ENCODE assay signal across 12 cellular contexts in the genomic region with DNA sequence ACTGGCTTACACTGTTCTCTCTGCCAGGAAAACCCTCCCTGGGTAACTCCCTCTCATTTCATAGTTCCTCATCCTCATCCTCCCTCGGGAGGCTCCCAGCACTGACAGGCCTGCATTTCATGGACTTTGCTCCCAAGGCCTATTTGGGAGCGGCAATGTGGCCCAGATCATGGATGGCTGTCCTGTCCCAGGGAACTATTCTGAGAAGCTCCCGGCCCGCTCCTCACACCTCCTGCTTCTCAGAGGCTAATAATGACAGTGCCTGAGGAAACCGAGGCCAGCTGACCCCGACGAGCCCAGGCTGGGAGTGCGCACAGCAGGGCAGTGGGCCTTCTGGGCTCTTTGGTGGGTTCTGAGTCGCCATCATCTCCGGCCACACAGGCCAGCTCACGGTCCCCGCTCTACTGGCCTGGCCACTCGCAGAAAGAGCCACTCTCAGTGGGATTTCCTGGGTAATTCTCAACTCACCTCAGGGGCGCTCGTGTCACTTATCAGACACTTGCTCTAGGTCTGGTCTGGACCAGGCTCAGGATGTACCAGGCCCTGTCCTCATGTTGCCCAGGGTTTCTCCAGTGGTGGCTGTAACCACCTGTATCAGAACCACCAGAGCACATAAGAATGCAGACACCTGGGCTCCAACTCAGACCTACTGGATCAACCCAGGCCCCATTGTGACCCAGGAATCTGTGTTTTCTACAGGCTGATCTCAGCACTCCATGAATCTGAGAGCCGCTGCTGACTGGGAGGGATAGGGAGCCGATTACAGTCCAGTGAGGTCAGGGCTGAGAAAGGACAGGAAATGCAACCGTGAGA. TPM values are rescaled to one million over a fixed set of nuclear protein-coding genes. Genes with fewer than 3 reads are reported as not detected.
DNase-seq lines count a peak whose midpoint lies in the region; ATAC-seq, FAIRE-seq and TF ChIP-seq lines count a peak whose summit lies in the region.
"Had no signal": no experiment of that assay in that cellular context is flagged by ENCODE, and none has a peak within 500 bp of the region (broad histone marks: within the 10 kb centered on the region; RNA-seq: fewer than 3 reads in every experiment).

No MANE protein-coding gene starts in this region.

- TF ChIP-seq CTCF in WTC11 (IDR thresholded peaks at IDR 0.05) = no peak
- TF ChIP-seq CTCF in HepG2 (CRISPR knock-in tag; IDR thresholded peaks at IDR 0.05) = no peak
- TF ChIP-seq CTCF in GM13976 (IDR thresholded peaks at IDR 0.05; ENCODE audit: borderline replicate concordance, control extremely low read depth, extremely low read depth, insufficient read depth, missing control alignments) = no peak
- TF ChIP-seq CTCF in GM13977 (IDR thresholded peaks at IDR 0.05; ENCODE audit: extremely low read depth, insufficient read depth, missing control alignments) = no peak

- H3K36me3 ChIP-seq in HepG2 (replicated peaks in 1 of 2; ENCODE audit: control insufficient read depth in 1 of 2, insufficient read depth in 2 of 2, low read length in 2 of 2) = peaks cover 2 to 3% of the 10 kb centered on the region in 2 experiments; a peak in 3 of 5 replicates

- peaks cover 24% of the 10 kb centered on the region for H3K4me1 Mint-ChIP-seq in activated T-cell treated with anti-CD3 and anti-CD28 coated beads, Interleukin-2, amount 50 U/mL, for 4 hours (ENCODE audit: low read depth)
- peaks cover 8% of the 10 kb centered on the region for H3K4me1 Mint-ChIP-seq in WTC11
- peaks cover 30% of the 10 kb centered on the region for H3K4me1 Mint-ChIP-seq in stimulated activated effector memory CD8-positive, alpha-beta T cell treated with anti-CD3 and anti-CD28 coated beads, Interleukin-12 subunit alpha, Interleukin-12 subunit beta, amount 100 ng/mL, for 72 hours

- H3K27me3 ChIP-seq in HepG2 (ENCODE audit: control insufficient read depth in 1 of 2, insufficient read depth in 2 of 2, low read length in 2 of 2) = no peaks in the 10 kb centered on the region

- peak overlapping the region; percentile 29 to 89 (median 30); a peak in 5 of 6 replicates for H3K4me3 ChIP-seq in HepG2 (replicated peaks in 1 of 3; ENCODE audit: insufficient read depth in 1 of 3, low read depth in 2 of 3, low read length in 3 of 3)

- no peaks in the 10 kb centered on the region for H3K27me3 Mint-ChIP-seq in activated T-cell treated with anti-CD3 and anti-CD28 coated beads, Interleukin-2, amount 50 U/mL, for 4 hours (ENCODE audit: low read depth)
- H3K27me3 Mint-ChIP-seq in WTC11 (ENCODE audit: low read depth) = no peaks in the 10 kb centered on the region

- H3K4me1 ChIP-seq in HepG2 (ENCODE audit: insufficient read depth, low read length) = peaks cover 80% of the 10 kb centered on the region

- H3K4me3 Mint-ChIP-seq in activated T-cell treated with anti-CD3 and anti-CD28 coated beads, Interleukin-2, amount 50 U/mL, for 4 hours = peak overlapping the region; percentile 48
- H3K4me3 Mint-ChIP-seq in WTC11 = peak overlapping the region; percentile 92
- H3K4me3 Mint-ChIP-seq in stimulated activated effector memory CD8-positive, alpha-beta T cell treated with anti-CD3 and anti-CD28 coated beads, Interleukin-12 subunit alpha, Interleukin-12 subunit beta, amount 100 ng/mL, for 72 hours = peak overlapping the region; percentile 86

- no peak for DNase-seq in activated T-cell treated with anti-CD3 and anti-CD28 coated beads, Interleukin-2, amount 50 U/mL, for 4 hours
- DNase-seq in activated T-cell treated with anti-CD3 and anti-CD28 coated beads for 4 hours (no peak), WTC11 (ENCODE audit: low spot score) (no peak), HepG2 (ENCODE audit: low spot score) (peak; percentile 41), GM13976 (ENCODE audit: low spot score) (no peak), GM13977 (ENCODE audit: low spot score) (no peak), ACHN (no peak)
- no peak for DNase-seq in stimulated activated effector memory CD8-positive, alpha-beta T cell treated with anti-CD3 and anti-CD28 coated beads, Interleukin-12 subunit alpha, Interleukin-12 subunit beta, amount 100 ng/mL, for 72 hours (ENCODE audit: low spot score in 2 of 2)
- DNase-seq: caudate nucleus, left ventricle myocardium superior, NCI-H1417, NCI-H524 treated with DMSO at 0.1 percent for 48 hours had no signal

- H3K9me3 ChIP-seq in HepG2 (ENCODE audit: low read length) = no peaks in the 10 kb centered on the region

- H3K9me3 Mint-ChIP-seq in activated T-cell treated with anti-CD3 and anti-CD28 coated beads, Interleukin-2, amount 50 U/mL, for 4 hours = no peaks in the 10 kb centered on the region
- no peaks in the 10 kb centered on the region for H3K9me3 Mint-ChIP-seq in WTC11
- no peaks in the 10 kb centered on the region for H3K9me3 Mint-ChIP-seq in stimulated activated effector memory CD8-positive, alpha-beta T cell treated with anti-CD3 and anti-CD28 coated beads, Interleukin-12 subunit alpha, Interleukin-12 subunit beta, amount 100 ng/mL, for 72 hours

- no peak overlapping the region for H2AFZ ChIP-seq in HepG2 (ENCODE audit: low read length)

- intact Hi-C loops in HepG2 (cut with micrococcal nuclease; ENCODE audit: unreplicated experiment) = no loop called here

- no peak for TF ChIP-seq POLR2A in HepG2 (IDR thresholded peaks at IDR 0.05; ENCODE audit: insufficient read depth in 1 of 2, low read depth in 2 of 2, low read length in 2 of 2)

- no peak for TF ChIP-seq RAD21 in HepG2 (CRISPR knock-in tag; IDR thresholded peaks at IDR 0.05)

- TF ChIP-seq EP300 in HepG2 (IDR thresholded peaks at IDR 0.05; ENCODE audit: low read depth in 2 of 2, low read length in 2 of 2) (no peak), HepG2 (CRISPR knock-in tag; IDR thresholded peaks at IDR 0.05; ENCODE audit: borderline replicate concordance) (no peak)

- CTCF ChIA-PET in WTC11 (lab: Charles Lee) (interaction anchor here (0.7 kb wide), 1 partner anchor 53 kb away, joined by 3 read pairs; no protein-coding TSS in a partner anchor), HepG2 (lab: Yijun Ruan, JAX; ENCODE audit: low intra/inter-chr PET ratio, low total read pairs) (no interaction called here)

- POLR2A ChIA-PET in WTC11 (lab: Charles Lee) = no interaction called here
- POLR2A ChIA-PET in HepG2 (lab: Yijun Ruan, JAX) = no interaction called here

- peak overlapping the region; percentile 49 for H3K9ac ChIP-seq in HepG2 (ENCODE audit: insufficient read depth, low read depth, low read length)

- no peak for ATAC-seq in activated T-cell treated with anti-CD3 and anti-CD28 coated beads, Interleukin-2, amount 50 U/mL, for 4 hours
- ATAC-seq in WTC11 (no peak), HepG2 (no peak)
- no peak for ATAC-seq in stimulated activated effector memory CD8-positive, alpha-beta T cell treated with anti-CD3 and anti-CD28 coated beads, Interleukin-12 subunit alpha, Interleukin-12 subunit beta, amount 100 ng/mL, for 72 hours
- ATAC-seq: left ventricle myocardium superior had no signal

- WGBS in HepG2 (ENCODE audit: low lambda C conversion rate) = 37% methylated on average over 9 of the region's 18 CpGs

- H3K36me3 Mint-ChIP-seq in activated T-cell treated with anti-CD3 and anti-CD28 coated beads, Interleukin-2, amount 50 U/mL, for 4 hours (ENCODE audit: insufficient read depth) = no peaks in the 10 kb centered on the region
- no peaks in the 10 kb centered on the region for H3K36me3 Mint-ChIP-seq in WTC11
- peaks cover 24% of the 10 kb centered on the region for H3K36me3 Mint-ChIP-seq in stimulated activated effector memory CD8-positive, alpha-beta T cell treated with anti-CD3 and anti-CD28 coated beads, Interleukin-12 subunit alpha, Interleukin-12 subunit beta, amount 100 ng/mL, for 72 hours

- H3K27ac ChIP-seq in HepG2 (ENCODE audit: extremely low read length, insufficient read depth, low read length) = peak overlapping the region; percentile 42

- no peaks in the 10 kb centered on the region for H4K20me1 ChIP-seq in HepG2 (ENCODE audit: insufficient read depth, low read length)

- peaks cover 37% of the 10 kb centered on the region for H3K79me2 ChIP-seq in HepG2 (ENCODE audit: insufficient read depth, low read length)

- H3K4me2 ChIP-seq in HepG2 (ENCODE audit: low read depth, low read length) = peak overlapping the region; percentile 98

- peak overlapping the region; percentile 56; the same call in 1 of the 2 replicates for H3K27ac Mint-ChIP-seq in WTC11
- H3K27ac Mint-ChIP-seq in stimulated activated effector memory CD8-positive, alpha-beta T cell treated with anti-CD3 and anti-CD28 coated beads, Interleukin-12 subunit alpha, Interleukin-12 subunit beta, amount 100 ng/mL, for 72 hours = no peak overlapping the region

- in situ Hi-C loops in HepG2 (cut with HindIII; ENCODE audit: extremely low pct_ligation_motif_present, low pct_unique_long_range_greater_than_20kb) (no loop called here), GM13976 (cut with MboI; ENCODE audit: low sequenced_read_pairs, unreplicated experiment) (no loop called here), GM13977 (cut with MboI; ENCODE audit: low pct_unique_long_range_greater_than_20kb, low sequenced_read_pairs, unreplicated experiment) (no loop called here), ACHN (cut with HindIII; ENCODE audit: low pct_ligation_motif_present, low pct_unique_long_range_greater_than_20kb, low sequenced_read_pairs) (no loop called here)

- no TSS peak for BruUV-seq in HepG2 (replicated peaks; lab: Mats Ljungman, UMichigan)

- FAIRE-seq in HepG2 (lab: Jason Lieb, UNC) = no peak

RNA-seq across cellular contexts. Expression of gene DOLPP1, which starts 2.0 kb away (rescaled TPM):
- 10 to 100 TPM; 27.5 to 30.5 (median 30.3) TPM for total RNA-seq in activated T-cell treated with anti-CD3 and anti-CD28 coated beads, Interleukin-2, amount 50 U/mL, for 4 hours
- total RNA-seq in WTC11 (2021) (30.4 to 35.6 TPM (median 32.7 TPM) in 3 replicates), HepG2 (2016; rRNA removed; fragmentation: Illumina TruSeq; extraction: Trizol) (15.1 and 34.1 TPM in 2 replicates)
- 4.4 and 4.8 TPM in 2 replicates for total RNA-seq in HepG2 (2016; cell fraction: cytosol; rRNA removed; fragmentation: Illumina TruSeq; extraction: Trizol; ENCODE audit: low read depth)
- total RNA-seq in HepG2 (2016; cell fraction: insoluble cytoplasmic fraction; rRNA removed; fragmentation: Illumina TruSeq; extraction: Trizol) = 14.3 and 33.9 TPM in 2 replicates
- total RNA-seq in HepG2 (2016; cell fraction: membrane; rRNA removed; fragmentation: Illumina TruSeq; extraction: Trizol) = 11.5 and 12.2 TPM in 2 replicates
- 27.9 and 34.5 TPM in 2 replicates for total RNA-seq in HepG2 (2016; cell fraction: nucleus; rRNA removed; fragmentation: Illumina TruSeq; extraction: Trizol)
- 20.9 and 21.0 TPM in 2 replicates for polyA plus RNA-seq in HepG2 (2011; rRNA removed)
- 18.4 and 24.7 TPM in 2 replicates for polyA plus RNA-seq in HepG2 (2011; cell fraction: cytosol; rRNA removed)
- polyA plus RNA-seq in HepG2 (2011; cell fraction: nucleus; rRNA removed) = 17.8 and 22.4 TPM in 2 replicates
- 7.5 and 9.0 TPM in 2 replicates for polyA plus RNA-seq in HepG2 (2012)
- 3.5 and 3.7 TPM in 2 replicates for polyA plus RNA-seq in HepG2 (2016; cell fraction: cytosol; fragmentation: Illumina TruSeq; extraction: Trizol; ENCODE audit: low read depth)
- polyA plus RNA-seq in HepG2 (2016; cell fraction: insoluble cytoplasmic fraction; fragmentation: Illumina TruSeq; extraction: Trizol; ENCODE audit: low read depth) = 15.8 and 16.0 TPM in 2 replicates
- polyA plus RNA-seq in HepG2 (2016; cell fraction: membrane; fragmentation: Illumina TruSeq; extraction: Trizol; ENCODE audit: low read depth) = 6.2 and 7.2 TPM in 2 replicates
- 48.2 and 51.4 TPM in 2 replicates for polyA plus RNA-seq in HepG2 (2016; cell fraction: nucleus; fragmentation: Illumina TruSeq; extraction: Trizol; ENCODE audit: insufficient read depth, low read depth)
- 31.9 and 42.4 TPM in 2 replicates for polyA minus RNA-seq in HepG2 (2011; rRNA and poly(A)+ RNA removed; ENCODE audit: low replicate concordance)
- polyA minus RNA-seq in HepG2 (2011; cell fraction: cytosol; rRNA and poly(A)+ RNA removed) = 9.3 and 12.5 TPM in 2 replicates
- 4.4 and 6.6 TPM in 2 replicates for polyA minus RNA-seq in HepG2 (2011; cell fraction: nucleus; rRNA and poly(A)+ RNA removed)

RNA-seq across cellular contexts. Expression of gene CRAT, which starts 31.7 kb away (rescaled TPM):
- total RNA-seq in activated T-cell treated with anti-CD3 and anti-CD28 coated beads, Interleukin-2, amount 50 U/mL, for 4 hours = 1 to 10 TPM; 3.4 to 5.2 (median 5.2) TPM
- total RNA-seq in WTC11 (2021) = 17.2 to 19.1 TPM (median 17.5 TPM) in 3 replicates
- total RNA-seq in HepG2 (2016; rRNA removed; fragmentation: Illumina TruSeq; extraction: Trizol) = 26.6 and 29.3 TPM in 2 replicates
- 13.7 and 20.3 TPM in 2 replicates for total RNA-seq in HepG2 (2016; cell fraction: cytosol; rRNA removed; fragmentation: Illumina TruSeq; extraction: Trizol; ENCODE audit: low read depth)
- total RNA-seq in HepG2 (2016; cell fraction: insoluble cytoplasmic fraction; rRNA removed; fragmentation: Illumina TruSeq; extraction: Trizol) = 24.5 and 28.0 TPM in 2 replicates
- total RNA-seq in HepG2 (2016; cell fraction: membrane; rRNA removed; fragmentation: Illumina TruSeq; extraction: Trizol) = 27.1 and 32.0 TPM in 2 replicates
- 17.6 and 18.1 TPM in 2 replicates for total RNA-seq in HepG2 (2016; cell fraction: nucleus; rRNA removed; fragmentation: Illumina TruSeq; extraction: Trizol)
- 26.1 and 31.1 TPM in 2 replicates for polyA plus RNA-seq in HepG2 (2011; rRNA removed)
- polyA plus RNA-seq in HepG2 (2011; cell fraction: cytosol; rRNA removed) = 21.4 and 24.4 TPM in 2 replicates
- 62.4 and 63.9 TPM in 2 replicates for polyA plus RNA-seq in HepG2 (2011; cell fraction: nucleus; rRNA removed)
- polyA plus RNA-seq in HepG2 (2012) = 32.3 and 32.7 TPM in 2 replicates
- polyA plus RNA-seq in HepG2 (2016; cell fraction: cytosol; fragmentation: Illumina TruSeq; extraction: Trizol; ENCODE audit: low read depth) = 18.5 and 23.3 TPM in 2 replicates
- 27.2 and 34.4 TPM in 2 replicates for polyA plus RNA-seq in HepG2 (2016; cell fraction: insoluble cytoplasmic fraction; fragmentation: Illumina TruSeq; extraction: Trizol; ENCODE audit: low read depth)
- 26.8 and 32.7 TPM in 2 replicates for polyA plus RNA-seq in HepG2 (2016; cell fraction: membrane; fragmentation: Illumina TruSeq; extraction: Trizol; ENCODE audit: low read depth)
- 29.5 and 29.9 TPM in 2 replicates for polyA plus RNA-seq in HepG2 (2016; cell fraction: nucleus; fragmentation: Illumina TruSeq; extraction: Trizol; ENCODE audit: insufficient read depth, low read depth)
- 7.1 and 60.6 TPM in 2 replicates for polyA minus RNA-seq in HepG2 (2011; rRNA and poly(A)+ RNA removed; ENCODE audit: low replicate concordance)
- 24.5 and 25.6 TPM in 2 replicates for polyA minus RNA-seq in HepG2 (2011; cell fraction: cytosol; rRNA and poly(A)+ RNA removed)
- polyA minus RNA-seq in HepG2 (2011; cell fraction: nucleus; rRNA and poly(A)+ RNA removed) = 11.7 and 16.0 TPM in 2 replicates

RNA-seq across cellular contexts. Expression of gene PTPA, which starts 32.3 kb away (rescaled TPM):
- 10 to 100 TPM; 80.7 to 90.2 (median 89.9) TPM for total RNA-seq in activated T-cell treated with anti-CD3 and anti-CD28 coated beads, Interleukin-2, amount 50 U/mL, for 4 hours
- 181 to 186 TPM (median 186 TPM) in 3 replicates for total RNA-seq in WTC11 (2021)
- 105 and 109 TPM in 2 replicates for total RNA-seq in HepG2 (2016; rRNA removed; fragmentation: Illumina TruSeq; extraction: Trizol)
- total RNA-seq in HepG2 (2016; cell fraction: cytosol; rRNA removed; fragmentation: Illumina TruSeq; extraction: Trizol; ENCODE audit: low read depth) = 13.7 and 14.3 TPM in 2 replicates
- total RNA-seq in HepG2 (2016; cell fraction: insoluble cytoplasmic fraction; rRNA removed; fragmentation: Illumina TruSeq; extraction: Trizol) = 107 and 108 TPM in 2 replicates
- 42.5 and 49.9 TPM in 2 replicates for total RNA-seq in HepG2 (2016; cell fraction: membrane; rRNA removed; fragmentation: Illumina TruSeq; extraction: Trizol)
- total RNA-seq in HepG2 (2016; cell fraction: nucleus; rRNA removed; fragmentation: Illumina TruSeq; extraction: Trizol) = 57.5 and 66.5 TPM in 2 replicates
- 79.3 and 86.0 TPM in 2 replicates for polyA plus RNA-seq in HepG2 (2011; rRNA removed)
- 78.6 and 93.8 TPM in 2 replicates for polyA plus RNA-seq in HepG2 (2011; cell fraction: cytosol; rRNA removed)
- polyA plus RNA-seq in HepG2 (2011; cell fraction: nucleus; rRNA removed) = 64.7 and 73.4 TPM in 2 replicates
- polyA plus RNA-seq in HepG2 (2012) = 58.7 and 58.8 TPM in 2 replicates
- 12.7 and 14.2 TPM in 2 replicates for polyA plus RNA-seq in HepG2 (2016; cell fraction: cytosol; fragmentation: Illumina TruSeq; extraction: Trizol; ENCODE audit: low read depth)
- polyA plus RNA-seq in HepG2 (2016; cell fraction: insoluble cytoplasmic fraction; fragmentation: Illumina TruSeq; extraction: Trizol; ENCODE audit: low read depth) = 95.6 and 101 TPM in 2 replicates
- polyA plus RNA-seq in HepG2 (2016; cell fraction: membrane; fragmentation: Illumina TruSeq; extraction: Trizol; ENCODE audit: low read depth) = 35.2 and 36.7 TPM in 2 replicates
- 80.4 and 88.7 TPM in 2 replicates for polyA plus RNA-seq in HepG2 (2016; cell fraction: nucleus; fragmentation: Illumina TruSeq; extraction: Trizol; ENCODE audit: insufficient read depth, low read depth)
- 104 and 215 TPM in 2 replicates for polyA minus RNA-seq in HepG2 (2011; rRNA and poly(A)+ RNA removed; ENCODE audit: low replicate concordance)
- 57.5 and 58.2 TPM in 2 replicates for polyA minus RNA-seq in HepG2 (2011; cell fraction: cytosol; rRNA and poly(A)+ RNA removed)
- polyA minus RNA-seq in HepG2 (2011; cell fraction: nucleus; rRNA and poly(A)+ RNA removed) = 32.4 and 34.9 TPM in 2 replicates

RNA-seq across cellular contexts. Expression of gene MIGA2, which starts 42.5 kb away (rescaled TPM):
- 10 to 100 TPM; 42.4 to 50.9 (median 46.6) TPM for total RNA-seq in activated T-cell treated with anti-CD3 and anti-CD28 coated beads, Interleukin-2, amount 50 U/mL, for 4 hours
- total RNA-seq in WTC11 (2021) (39.9 to 61.7 TPM (median 48.0 TPM) in 3 replicates), HepG2 (2016; rRNA removed; fragmentation: Illumina TruSeq; extraction: Trizol) (8.9 and 17.1 TPM in 2 replicates)
- 5.8 TPM in 2 replicates for total RNA-seq in HepG2 (2016; cell fraction: cytosol; rRNA removed; fragmentation: Illumina TruSeq; extraction: Trizol; ENCODE audit: low read depth)
- total RNA-seq in HepG2 (2016; cell fraction: insoluble cytoplasmic fraction; rRNA removed; fragmentation: Illumina TruSeq; extraction: Trizol) = 8.3 and 17.7 TPM in 2 replicates
- total RNA-seq in HepG2 (2016; cell fraction: membrane; rRNA removed; fragmentation: Illumina TruSeq; extraction: Trizol) = 6.6 and 6.9 TPM in 2 replicates
- total RNA-seq in HepG2 (2016; cell fraction: nucleus; rRNA removed; fragmentation: Illumina TruSeq; extraction: Trizol) = 22.2 and 26.2 TPM in 2 replicates
- polyA plus RNA-seq in HepG2 (2011; rRNA removed) = 10.8 and 12.2 TPM in 2 replicates
- polyA plus RNA-seq in HepG2 (2011; cell fraction: cytosol; rRNA removed) = 4.8 and 7.2 TPM in 2 replicates
- polyA plus RNA-seq in HepG2 (2011; cell fraction: nucleus; rRNA removed) = 118 and 145 TPM in 2 replicates
- polyA plus RNA-seq in HepG2 (2012) = 3.9 and 9.8 TPM in 2 replicates
- 1.3 and 1.6 TPM in 2 replicates for polyA plus RNA-seq in HepG2 (2016; cell fraction: cytosol; fragmentation: Illumina TruSeq; extraction: Trizol; ENCODE audit: low read depth)
- 5.8 and 6.3 TPM in 2 replicates for polyA plus RNA-seq in HepG2 (2016; cell fraction: insoluble cytoplasmic fraction; fragmentation: Illumina TruSeq; extraction: Trizol; ENCODE audit: low read depth)
- 3.4 and 4.3 TPM in 2 replicates for polyA plus RNA-seq in HepG2 (2016; cell fraction: membrane; fragmentation: Illumina TruSeq; extraction: Trizol; ENCODE audit: low read depth)
- 44.0 and 50.8 TPM in 2 replicates for polyA plus RNA-seq in HepG2 (2016; cell fraction: nucleus; fragmentation: Illumina TruSeq; extraction: Trizol; ENCODE audit: insufficient read depth, low read depth)
- 17.4 and 26.1 TPM in 2 replicates for polyA minus RNA-seq in HepG2 (2011; rRNA and poly(A)+ RNA removed; ENCODE audit: low replicate concordance)
- polyA minus RNA-seq in HepG2 (2011; cell fraction: cytosol; rRNA and poly(A)+ RNA removed) = 4.4 and 5.0 TPM in 2 replicates
- 18.5 and 19.6 TPM in 2 replicates for polyA minus RNA-seq in HepG2 (2011; cell fraction: nucleus; rRNA and poly(A)+ RNA removed)

RNA-seq across cellular contexts. Expression of gene SH3GLB2, which starts 50.8 kb away (rescaled TPM):
- 10 to 100 TPM; 37.5 to 43.2 (median 40.9) TPM for total RNA-seq in activated T-cell treated with anti-CD3 and anti-CD28 coated beads, Interleukin-2, amount 50 U/mL, for 4 hours
- total RNA-seq in WTC11 (2021) (59.7 to 65.7 TPM (median 62.9 TPM) in 3 replicates), HepG2 (2016; rRNA removed; fragmentation: Illumina TruSeq; extraction: Trizol) (10.5 and 24.0 TPM in 2 replicates)
- total RNA-seq in HepG2 (2016; cell fraction: cytosol; rRNA removed; fragmentation: Illumina TruSeq; extraction: Trizol; ENCODE audit: low read depth) = 5.7 and 6.3 TPM in 2 replicates
- 10.1 and 22.9 TPM in 2 replicates for total RNA-seq in HepG2 (2016; cell fraction: insoluble cytoplasmic fraction; rRNA removed; fragmentation: Illumina TruSeq; extraction: Trizol)
- 9.8 and 12.3 TPM in 2 replicates for total RNA-seq in HepG2 (2016; cell fraction: membrane; rRNA removed; fragmentation: Illumina TruSeq; extraction: Trizol)
- total RNA-seq in HepG2 (2016; cell fraction: nucleus; rRNA removed; fragmentation: Illumina TruSeq; extraction: Trizol) = 28.6 and 31.6 TPM in 2 replicates
- polyA plus RNA-seq in HepG2 (2011; rRNA removed) = 40.6 and 68.0 TPM in 2 replicates
- 23.7 and 25.8 TPM in 2 replicates for polyA plus RNA-seq in HepG2 (2011; cell fraction: cytosol; rRNA removed)
- polyA plus RNA-seq in HepG2 (2011; cell fraction: nucleus; rRNA removed) = 356 and 393 TPM in 2 replicates
- 17.4 and 18.7 TPM in 2 replicates for polyA plus RNA-seq in HepG2 (2012)
- polyA plus RNA-seq in HepG2 (2016; cell fraction: cytosol; fragmentation: Illumina TruSeq; extraction: Trizol; ENCODE audit: low read depth) = 7.5 and 8.5 TPM in 2 replicates
- polyA plus RNA-seq in HepG2 (2016; cell fraction: insoluble cytoplasmic fraction; fragmentation: Illumina TruSeq; extraction: Trizol; ENCODE audit: low read depth) = 13.7 and 15.9 TPM in 2 replicates
- polyA plus RNA-seq in HepG2 (2016; cell fraction: membrane; fragmentation: Illumina TruSeq; extraction: Trizol; ENCODE audit: low read depth) = 11.0 and 13.2 TPM in 2 replicates
- 80.7 and 100 TPM in 2 replicates for polyA plus RNA-seq in HepG2 (2016; cell fraction: nucleus; fragmentation: Illumina TruSeq; extraction: Trizol; ENCODE audit: insufficient read depth, low read depth)
- 29.6 and 163 TPM in 2 replicates for polyA minus RNA-seq in HepG2 (2011; rRNA and poly(A)+ RNA removed; ENCODE audit: low replicate concordance)
- polyA minus RNA-seq in HepG2 (2011; cell fraction: cytosol; rRNA and poly(A)+ RNA removed) = 10.4 and 14.1 TPM in 2 replicates
- 20.3 and 22.6 TPM in 2 replicates for polyA minus RNA-seq in HepG2 (2011; cell fraction: nucleus; rRNA and poly(A)+ RNA removed)
